Comparison of ENCODE assay signal across 8 cellular contexts in genomic region chr12:118375348-118375747, GRCh38. TPM values are rescaled to one million over a fixed set of nuclear protein-coding genes. Genes with fewer than 3 reads are reported as not detected.
DNase-seq lines count a peak whose midpoint lies in the region; ATAC-seq and TF ChIP-seq lines count a peak whose summit lies in the region.

No MANE protein-coding gene starts in this region.

- TF ChIP-seq POLR2A in sigmoid colon (IDR thresholded peaks at IDR 0.05), result no peak

- H3K4me2 ChIP-seq in GM23248 (ENCODE audit: unreplicated experiment) (peak overlapping the region; percentile 99), SU-DHL-6 (ENCODE audit: low read depth, low read length, poor library complexity, severe bottlenecking) (peak overlapping the region; percentile 88)

- H3K9me3 ChIP-seq in GM23248 (ENCODE audit: low read depth) (no peaks in the 10 kb centered on the region), SU-DHL-6 (ENCODE audit: insufficient read depth, low read length) (no peaks in the 10 kb centered on the region), sigmoid colon (no peaks in the 10 kb centered on the region)

- H3K4me3 ChIP-seq in GM23248, result peak overlapping the region; percentile 83
- no peak overlapping the region for H3K4me3 ChIP-seq in SU-DHL-6 (ENCODE audit: insufficient read depth, low read length, poor library complexity, severe bottlenecking)
- peak overlapping the region; percentile 90 to 98 for H3K4me3 ChIP-seq in foreskin fibroblast (ENCODE audit: low read depth in 1 of 2, low read length in 2 of 2)
- peak overlapping the region in 1 of 4 donors; percentile 96 for H3K4me3 ChIP-seq in sigmoid colon

- in situ Hi-C loops in GM23248 (cut with MboI), result loop anchor here (10.0 kb wide), 2 partner anchors 201 to 511 kb away; no protein-coding TSS in a partner anchor
- in situ Hi-C loops in G401 (cut with HindIII; ENCODE audit: low sequenced_read_pairs), result no loop called here

- H2AFZ ChIP-seq in GM23248, result peak overlapping the region; percentile 93
- H2AFZ ChIP-seq in SU-DHL-6 (ENCODE audit: low read depth, low read length, severe bottlenecking), result peak overlapping the region; percentile 94

- TF ChIP-seq CTCF in SU-DHL-6 (IDR thresholded peaks at IDR 0.05; ENCODE audit: insufficient read depth, low read length, poor library complexity, severe bottlenecking) (no peak), foreskin fibroblast (IDR thresholded peaks at IDR 0.05; ENCODE audit: low read depth, low read length) (no peak), sigmoid colon (IDR thresholded peaks at IDR 0.05) (no peak), foreskin keratinocyte (conservative IDR thresholded peaks at IDR 0.05) (no peak)

- DNase-seq in GM23248 (peak; percentile 44), foreskin fibroblast (peak in 1 of 2 donors; percentile 39), sigmoid colon (no peak), foreskin keratinocyte (no peak), G401 (ENCODE audit: low spot score) (no peak)

- H3K9me2 ChIP-seq in GM23248 (ENCODE audit: insufficient read depth) (no peaks in the 10 kb centered on the region), SU-DHL-6 (replicated peaks; ENCODE audit: insufficient read depth, low read length) (no peaks in the 10 kb centered on the region)

- H3K27ac ChIP-seq in GM23248 (peak overlapping the region; percentile 77), SU-DHL-6 (ENCODE audit: low read depth, low read length) (no peak overlapping the region), sigmoid colon (peak overlapping the region; percentile 89 to 95 (median 92)), foreskin keratinocyte (no peak overlapping the region)

- intact Hi-C loops in sigmoid colon (cut with DNase I), result loop anchor here (5.0 to 10.0 kb wide), 6 partner anchors 238 to 1292 kb away; partner anchors contain the start of genes HSPB8, PEBP1, PRKAB1 and RFC5

- H3K27me3 ChIP-seq in GM23248 (replicated peaks; ENCODE audit: insufficient read depth) (no peaks in the 10 kb centered on the region), SU-DHL-6 (ENCODE audit: low read length) (no peaks in the 10 kb centered on the region), sigmoid colon (no peaks in the 10 kb centered on the region), foreskin keratinocyte (no peaks in the 10 kb centered on the region)

- 7 to 11% methylated on average over 10 of the region's 10 CpGs for WGBS in GM23248 (ENCODE audit: low coverage in 1 of 2, low lambda C conversion rate in 2 of 2, missing lambda C conversion rate in 2 of 2), 2 experiments
- WGBS in sigmoid colon, 2 donors, result 84 to 88% methylated on average over 10 of the region's 10 CpGs

- H3F3A ChIP-seq in GM23248 (ENCODE audit: insufficient read depth) (peaks cover 43% of the 10 kb centered on the region), SU-DHL-6 (ENCODE audit: insufficient read depth) (peaks cover 29% of the 10 kb centered on the region)

- peak overlapping the region; percentile 84 for H3K9ac ChIP-seq in GM23248
- peak overlapping the region; percentile 77; the same call in 1 of the 2 replicates for H3K9ac ChIP-seq in SU-DHL-6 (ENCODE audit: low read length)

- H3K4me1 ChIP-seq in GM23248 (ENCODE audit: insufficient read depth), result peaks cover 34% of the 10 kb centered on the region
- peaks cover 0 to 56% (median 45%) of the 10 kb centered on the region in 4 donors for H3K4me1 ChIP-seq in sigmoid colon
- H3K4me1 ChIP-seq in foreskin keratinocyte, result peaks cover 1% of the 10 kb centered on the region

- no peak for TF ChIP-seq EP300 in sigmoid colon (IDR thresholded peaks at IDR 0.05)

- 0 out of 2 replicates have a peak, but pooled peaks cover 3% of the 10 kb centered on the region for H3K36me3 ChIP-seq in GM23248 (ENCODE audit: low read depth)
- peaks cover 6% of the 10 kb centered on the region; the same call in 1 of the 2 replicates for H3K36me3 ChIP-seq in SU-DHL-6 (ENCODE audit: low read length)
- peaks cover 0 to 16% (median 6%) of the 10 kb centered on the region in 4 donors for H3K36me3 ChIP-seq in sigmoid colon

- H3K79me2 ChIP-seq in GM23248 (ENCODE audit: insufficient read depth) (peaks cover 62% of the 10 kb centered on the region), SU-DHL-6 (ENCODE audit: insufficient read depth, low read length) (peaks cover 59% of the 10 kb centered on the region)

- H4K20me1 ChIP-seq in GM23248 (ENCODE audit: insufficient read depth) (no peaks in the 10 kb centered on the region), SU-DHL-6 (ENCODE audit: low read depth, low read length) (peaks cover 8% of the 10 kb centered on the region)

- no peak for ATAC-seq in foreskin keratinocyte
- ATAC-seq in GM18909 (IDR thresholded peaks at IDR 0.05; ENCODE audit: poor library complexity, unreplicated experiment), result no peak
- ATAC-seq in HG03469 (IDR thresholded peaks at IDR 0.05; ENCODE audit: unreplicated experiment), result no peak

RNA-seq across cellular contexts. Expression of gene SUDS3, which starts 1.0 kb away (rescaled TPM):
- total RNA-seq in GM23248 (2014; rRNA removed; shearing (Covaris generic)), result 27.1 and 42.7 TPM in 2 replicates
- 17.2 and 17.6 TPM in 2 replicates for polyA plus RNA-seq in GM23248 (2016; fragmentation: Nextera tagmentation; extraction: Ambion mirVana)
- 10 to 100 TPM; 54.2 to 80.3 (median 69.0) TPM for total RNA-seq in sigmoid colon
- polyA plus RNA-seq in sigmoid colon, result 10 to 100 TPM; 15.6 to 22.9 (median 21.0) TPM
- total RNA-seq in foreskin keratinocyte, result 32.7 and 32.8 TPM in 2 replicates
- polyA plus RNA-seq in foreskin keratinocyte, result 9.9 and 11.4 TPM in 2 replicates
- 31.6 and 39.1 TPM in 2 replicates for total RNA-seq in G401 (2014; rRNA removed; shearing (Covaris generic))

RNA-seq across cellular contexts. Expression of gene TAOK3, which starts 2.6 kb away (rescaled TPM):
- 17.8 and 30.0 TPM in 2 replicates for total RNA-seq in GM23248 (2014; rRNA removed; shearing (Covaris generic))
- polyA plus RNA-seq in GM23248 (2016; fragmentation: Nextera tagmentation; extraction: Ambion mirVana) (49.8 TPM in 2 replicates), sigmoid colon (10 to 100 TPM; 23.4 to 31.0 (median 29.4) TPM), foreskin keratinocyte (8.7 and 10.4 TPM in 2 replicates)
- total RNA-seq in sigmoid colon (10 to 100 TPM; 18.9 to 66.2 (median 31.6) TPM), foreskin keratinocyte (30.4 and 31.7 TPM in 2 replicates)
- total RNA-seq in G401 (2014; rRNA removed; shearing (Covaris generic)), result 9.1 and 17.6 TPM in 2 replicates

Comparison
In these comparisons a context has a peak if more than half of its experiments do, and no peak if none do; other contexts are left out.
1. H3K27ac ChIP-seq: peak in GM23248 (single experiment) and sigmoid colon (4 of 4); none in SU-DHL-6 (single experiment) and foreskin keratinocyte (single experiment).